Comparison of ENCODE assay signal across 23 cellular contexts in the genomic region with DNA sequence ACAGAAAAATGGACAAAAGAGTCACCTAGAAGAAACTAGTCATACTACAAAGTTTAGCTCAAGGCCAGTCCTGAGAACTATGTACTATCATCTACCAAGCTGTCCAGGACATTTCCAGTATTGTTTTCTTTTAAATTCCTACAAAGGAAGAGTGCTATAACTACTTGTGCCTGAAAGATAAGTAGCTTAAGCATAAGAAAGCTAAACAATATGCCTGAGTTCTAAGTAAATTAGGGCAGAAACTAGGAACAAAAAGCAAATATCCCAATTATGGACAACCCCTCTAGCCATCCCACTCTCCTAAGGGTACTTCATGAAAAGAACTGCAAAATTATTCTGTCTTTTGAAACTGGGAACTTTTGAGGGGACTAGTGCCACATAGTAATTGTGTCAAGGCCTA. TPM values are rescaled to one million over a fixed set of nuclear protein-coding genes. Genes with fewer than 3 reads are reported as not detected.
DNase-seq lines count a peak whose midpoint lies in the region; FAIRE-seq and TF ChIP-seq lines count a peak whose summit lies in the region.
"Had no signal": no experiment of that assay in that cellular context is flagged by ENCODE, and none has a peak within 500 bp of the region (broad histone marks: within the 10 kb centered on the region; RNA-seq: fewer than 3 reads in every experiment).

No MANE protein-coding gene starts in this region.

- no peaks in the 10 kb centered on the region for H3K79me2 ChIP-seq in endothelial cell of umbilical vein (ENCODE audit: control insufficient read depth, insufficient read depth, low read length)

- CTCF ChIA-PET in endothelial cell of umbilical vein (lab: Charles Lee): interaction anchor here (1.2 to 14.8 kb wide), 7 partner anchors 11 to 329 kb away, joined by 3 to 550 read pairs (median 7); no protein-coding TSS in a partner anchor

- no peaks in the 10 kb centered on the region for H3K9me1 ChIP-seq in endothelial cell of umbilical vein (replicated peaks; ENCODE audit: control insufficient read depth, extremely low read depth, insufficient read depth, low read length)

- H2AFZ ChIP-seq in endothelial cell of umbilical vein (ENCODE audit: low read depth, low read length): peak overlapping the region; percentile 36
- H2AFZ ChIP-seq: GM23338 had no signal

- no peak overlapping the region for H3K9ac ChIP-seq in adipocyte (ENCODE audit: low read length)
- H3K9ac ChIP-seq in endothelial cell of umbilical vein (replicated peaks; ENCODE audit: extremely low read depth, insufficient read depth, low read length): no peak overlapping the region
- H3K9ac ChIP-seq: BLaER1 had no signal

- H4K20me1 ChIP-seq in endothelial cell of umbilical vein (replicated peaks; ENCODE audit: control insufficient read depth, extremely low read depth, insufficient read depth, low read length): no peaks in the 10 kb centered on the region
- H4K20me1 ChIP-seq: BLaER1 had no signal

- no peaks in the 10 kb centered on the region for H3K27me3 ChIP-seq in adipocyte (replicated peaks; ENCODE audit: control insufficient read depth, insufficient read depth, low read length)
- H3K27me3 ChIP-seq in endothelial cell of umbilical vein (ENCODE audit: control insufficient read depth in 2 of 2, insufficient read depth in 2 of 2, low read length in 2 of 2): no peaks in the 10 kb centered on the region
- no peaks in the 10 kb centered on the region for H3K27me3 ChIP-seq in uterus
- no peaks in the 10 kb centered on the region for H3K27me3 ChIP-seq in dorsolateral prefrontal cortex
- H3K27me3 ChIP-seq: BLaER1 had no signal

- H3K27ac ChIP-seq in endothelial cell of umbilical vein (ENCODE audit: insufficient read depth, low read depth, low read length) (no peak overlapping the region), uterus (peak overlapping the region; percentile 48 to 54), dorsolateral prefrontal cortex (no peak overlapping the region)
- H3K27ac ChIP-seq: 22Rv1, BLaER1, C4-2B had no signal

- TF ChIP-seq CTCF in endothelial cell of umbilical vein (IDR thresholded peaks at IDR 0.05; ENCODE audit: extremely low read depth in 1 of 2, insufficient read depth in 1 of 2, low read depth in 1 of 2, low read length in 2 of 2) (no peak), uterus (IDR thresholded peaks at IDR 0.05) (no peak), dorsolateral prefrontal cortex (IDR thresholded peaks at IDR 0.05 in 54 of 56, conservative IDR thresholded peaks at IDR 0.05 in 2 of 56; ENCODE audit: low read depth in 1 of 56, partially characterized antibody in 56 of 56) (no peak)

- DNase-seq in EH (ENCODE audit: low read depth): peak; percentile 27
- peak; percentile 35 for DNase-seq in adipocyte (ENCODE audit: low read depth)
- DNase-seq in endothelial cell of umbilical vein (ENCODE audit: low read depth, low spot score): no peak
- DNase-seq in uterus: no peak
- no peak for DNase-seq in kidney glomerular epithelial cell (lab: John Stamatoyannopoulos, UW)
- DNase-seq in dorsolateral prefrontal cortex: no peak
- no peak for DNase-seq in activated CD4-positive, alpha-beta T cell treated with anti-CD3 and anti-CD28 coated beads, Interleukin-2, amount 50 U/mL, for 4 hours
- DNase-seq: Caco-2; CD4-positive, CD25-positive, alpha-beta regulatory T cell; CD8-positive, alpha-beta T cell; DMS153; DND-41; EL; GDM1; H7; HCEC 1CT had no signal

- intact Hi-C loops in endothelial cell of umbilical vein (cut with micrococcal nuclease): no loop called here
- intact Hi-C loops in uterus (cut with DNase I; ENCODE audit: low total_unique reads): no loop called here
- intact Hi-C loops in dorsolateral prefrontal cortex (cut with DNase I): loop anchor here (5.0 to 10.0 kb wide), 2 partner anchors 219 to 329 kb away; no protein-coding TSS in a partner anchor

- TF ChIP-seq POLR2A in endothelial cell of umbilical vein (IDR thresholded peaks at IDR 0.05; ENCODE audit: low read depth, low read length) (no peak), uterus (IDR thresholded peaks at IDR 0.05) (no peak)

- no peak overlapping the region for H3K4me2 ChIP-seq in endothelial cell of umbilical vein (ENCODE audit: insufficient read depth, low read length)
- H3K4me2 ChIP-seq: BLaER1, GM23338 had no signal

- H3K4me3 ChIP-seq in adipocyte (ENCODE audit: low read length): no peak overlapping the region
- no peak overlapping the region for H3K4me3 ChIP-seq in endothelial cell of umbilical vein (replicated peaks in 1 of 3; ENCODE audit: insufficient read depth in 1 of 3, low read depth in 1 of 3, low read length in 3 of 3)
- no peak overlapping the region for H3K4me3 ChIP-seq in uterus
- no peak overlapping the region for H3K4me3 ChIP-seq in dorsolateral prefrontal cortex
- H3K4me3 ChIP-seq: BLaER1, GM12878, GM23338 had no signal

- no TSS peak for BruUV-seq in endothelial cell of umbilical vein (replicated peaks; lab: Mats Ljungman, UMichigan)

- H3K4me1 ChIP-seq in adipocyte (ENCODE audit: control insufficient read depth, insufficient read depth, low read length) (peaks cover 24% of the 10 kb centered on the region), endothelial cell of umbilical vein (ENCODE audit: control insufficient read depth, extremely low read depth, insufficient read depth, low read length) (peaks cover 22% of the 10 kb centered on the region), uterus (peaks cover 0 to 14% of the 10 kb centered on the region in 2 donors)
- H3K4me1 ChIP-seq: Caco-2 had no signal

- H3K9me3 ChIP-seq in adipocyte (ENCODE audit: control insufficient read depth, low read length): no peaks in the 10 kb centered on the region
- no peaks in the 10 kb centered on the region for H3K9me3 ChIP-seq in endothelial cell of umbilical vein (replicated peaks; ENCODE audit: control insufficient read depth, insufficient read depth, low read length)
- no peaks in the 10 kb centered on the region for H3K9me3 ChIP-seq in uterus
- H3K9me3 ChIP-seq: BLaER1, Caco-2 had no signal

- dilution Hi-C loops in endothelial cell of umbilical vein (cut with MboI; ENCODE audit: extremely low pct_ligation_motif_present, low sequenced_read_pairs): loop anchor here (25.0 kb wide), 2 partner anchors 209 to 316 kb away; no protein-coding TSS in a partner anchor

- POLR2A ChIA-PET in endothelial cell of umbilical vein (lab: Charles Lee): no interaction called here

- no peak for FAIRE-seq in endothelial cell of umbilical vein (lab: Jason Lieb, UNC)
- FAIRE-seq: A204.1, GM12878, GM19239 had no signal

- H3K36me3 ChIP-seq in adipocyte (ENCODE audit: control insufficient read depth, insufficient read depth, low read length, severe bottlenecking) (no peaks in the 10 kb centered on the region), endothelial cell of umbilical vein (ENCODE audit: control insufficient read depth in 2 of 2, extremely low read depth in 1 of 2, insufficient read depth in 2 of 2, low read length in 2 of 2) (no peaks in the 10 kb centered on the region), uterus (no peaks in the 10 kb centered on the region)
- H3K36me3 ChIP-seq: BLaER1 had no signal

TF ChIP-seq in endothelial cell of umbilical vein, 7 proteins besides CTCF, POLR2A, EP300 and RAD21:
- no peak for TF ChIP-seq POLR2AphosphoS5 (IDR thresholded peaks at IDR 0.05; ENCODE audit: insufficient read depth, low read depth, low read length)
- no peak for TF ChIP-seq GATA2 (IDR thresholded peaks at IDR 0.05; ENCODE audit: insufficient read depth, insufficient read length, low read depth, low read length)
- TF ChIP-seq, protein P1, sequence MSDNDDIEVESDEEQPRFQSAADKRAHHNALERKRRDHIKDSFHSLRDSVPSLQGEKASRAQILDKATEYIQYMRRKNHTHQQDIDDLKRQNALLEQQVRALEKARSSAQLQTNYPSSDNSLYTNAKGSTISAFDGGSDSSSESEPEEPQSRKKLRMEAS (IDR thresholded peaks at IDR 0.05; ENCODE audit: insufficient read depth, insufficient read length): no peak
- no peak for TF ChIP-seq JUN (IDR thresholded peaks at IDR 0.05; ENCODE audit: borderline replicate concordance, insufficient read depth, insufficient read length, low read depth)
- TF ChIP-seq MYC (IDR thresholded peaks at IDR 0.05; ENCODE audit: low read depth, low read length): no peak
- TF ChIP-seq EZH2 (IDR thresholded peaks at IDR 0.05; ENCODE audit: borderline replicate concordance, low read depth, low read length, severe bottlenecking): no peak
- no peak for TF ChIP-seq FOS (IDR thresholded peaks at IDR 0.05; ENCODE audit: borderline replicate concordance, insufficient read depth, low read length)

RNA-seq across cellular contexts. Expression of a gene that starts 5.3 kb away (rescaled TPM):
- 9.1 and 9.5 TPM in 2 replicates for total RNA-seq in endothelial cell of umbilical vein
- 4.4 and 6.1 TPM in 2 replicates for polyA plus RNA-seq in endothelial cell of umbilical vein
- polyA plus RNA-seq in endothelial cell of umbilical vein (2011; cell fraction: cytosol; rRNA removed): 13.2 and 14.9 TPM in 2 replicates
- polyA plus RNA-seq in endothelial cell of umbilical vein (2011; cell fraction: nucleus; rRNA removed): 20.7 and 22.9 TPM in 2 replicates
- polyA plus RNA-seq in endothelial cell of umbilical vein (2012): 8.3 and 14.8 TPM in 2 replicates
- polyA minus RNA-seq in endothelial cell of umbilical vein: 4.0 and 5.5 TPM in 2 replicates
- 15.1 TPM for polyA minus RNA-seq in endothelial cell of umbilical vein (2011; cell fraction: cytosol; rRNA and poly(A)+ RNA removed)
- 18.0 and 23.7 TPM in 2 replicates for polyA minus RNA-seq in endothelial cell of umbilical vein (2011; cell fraction: nucleus; rRNA and poly(A)+ RNA removed)
- total RNA-seq in uterus: 100 to 1,000 TPM; 103 to 164 (median 134) TPM
- total RNA-seq in dorsolateral prefrontal cortex: 100 to 1,000 TPM in 1 of 120 experiments, 10 to 100 TPM in 119; 11.3 to 144 (median 30.8) TPM

Comparison
In these comparisons a context has a peak if more than half of its experiments do, and no peak if none do; other contexts are left out.
1. DNase-seq: peak in EH (single experiment) and adipocyte (single experiment); none in endothelial cell of umbilical vein (single experiment), uterus (0 of 2), kidney glomerular epithelial cell (single experiment), dorsolateral prefrontal cortex (0 of 10) and activated CD4-positive, alpha-beta T cell treated with anti-CD3 and anti-CD28 coated beads, Interleukin-2, amount 50 U/mL, for 4 hours (0 of 2).
2. H3K27ac ChIP-seq: peak in uterus (2 of 2); none in endothelial cell of umbilical vein (single experiment) and dorsolateral prefrontal cortex (0 of 59).
3. intact Hi-C loops: an anchor here in dorsolateral prefrontal cortex (5.0 to 10.0 kb wide); none called in endothelial cell of umbilical vein and uterus.